2 cellular contexts compared by ENCODE assay signal in genomic region chr4:41981456-41981855, GRCh38.
TF ChIP-seq lines count a peak whose summit lies in the region.

DCAF4L1 (plus strand) TSS chr4:41981756; CDS start chr4:41981793, 37 bp downstream.

TF ChIP-seq in GM23338, 12 proteins besides CTCF, POLR2A, EP300 and RAD21:
- TF ChIP-seq POLR2AphosphoS5 (IDR thresholded peaks at IDR 0.05; ENCODE audit: low read depth), result no peak

TF ChIP-seq in H1, 55 proteins besides CTCF, POLR2A, EP300 and RAD21:
- TF ChIP-seq NRF1 (IDR thresholded peaks at IDR 0.05; ENCODE audit: low read depth, low read length), result no peak
- no peak for TF ChIP-seq CBX5 (IDR thresholded peaks at IDR 0.05; ENCODE audit: low read depth, low read length)
- no peak for TF ChIP-seq GTF2F1 (IDR thresholded peaks at IDR 0.05; ENCODE audit: borderline replicate concordance, low read depth, low read length)
- no peak for TF ChIP-seq RNF2 (IDR thresholded peaks at IDR 0.05; ENCODE audit: borderline replicate concordance, low read depth, low read length, missing control alignments, poor library complexity, severe bottlenecking)
- TF ChIP-seq POLR2AphosphoS5 (IDR thresholded peaks at IDR 0.05; ENCODE audit: low read depth, low read length), result no peak
- TF ChIP-seq ATF3 (IDR thresholded peaks at IDR 0.05; ENCODE audit: insufficient read depth, low read depth, low read length), result no peak
- no peak for TF ChIP-seq EGR1 (IDR thresholded peaks at IDR 0.05; ENCODE audit: borderline replicate concordance, low read depth, low read length)
- TF ChIP-seq CEBPB (IDR thresholded peaks at IDR 0.05; ENCODE audit: low read depth, low read length), result no peak
- no peak for TF ChIP-seq YY1 (IDR thresholded peaks at IDR 0.05; ENCODE audit: low read depth, low read length)
- TF ChIP-seq EZH2 (IDR thresholded peaks at IDR 0.05; ENCODE audit: low read depth, low read length, severe bottlenecking), result no peak
- TF ChIP-seq SIRT6 (IDR thresholded peaks at IDR 0.05; ENCODE audit: low read length), result no peak
- no peak for TF ChIP-seq NANOG (IDR thresholded peaks at IDR 0.05; ENCODE audit: insufficient read depth, low read depth, low read length, poor library complexity, severe bottlenecking)
- no peak for TF ChIP-seq TCF12 (IDR thresholded peaks at IDR 0.05; ENCODE audit: low read depth, low read length)
- no peak for TF ChIP-seq USF2 (IDR thresholded peaks at IDR 0.05; ENCODE audit: low read length)
- no peak for TF ChIP-seq ATF2 (IDR thresholded peaks at IDR 0.05; ENCODE audit: low read length)
- TF ChIP-seq RXRA (IDR thresholded peaks at IDR 0.05; ENCODE audit: insufficient read depth, low read depth, low read length), result no peak
TF ChIP-seq in H1: peak in this region for 0.
